Comparison of ENCODE assay signal across 8 cellular contexts in the genomic region with DNA sequence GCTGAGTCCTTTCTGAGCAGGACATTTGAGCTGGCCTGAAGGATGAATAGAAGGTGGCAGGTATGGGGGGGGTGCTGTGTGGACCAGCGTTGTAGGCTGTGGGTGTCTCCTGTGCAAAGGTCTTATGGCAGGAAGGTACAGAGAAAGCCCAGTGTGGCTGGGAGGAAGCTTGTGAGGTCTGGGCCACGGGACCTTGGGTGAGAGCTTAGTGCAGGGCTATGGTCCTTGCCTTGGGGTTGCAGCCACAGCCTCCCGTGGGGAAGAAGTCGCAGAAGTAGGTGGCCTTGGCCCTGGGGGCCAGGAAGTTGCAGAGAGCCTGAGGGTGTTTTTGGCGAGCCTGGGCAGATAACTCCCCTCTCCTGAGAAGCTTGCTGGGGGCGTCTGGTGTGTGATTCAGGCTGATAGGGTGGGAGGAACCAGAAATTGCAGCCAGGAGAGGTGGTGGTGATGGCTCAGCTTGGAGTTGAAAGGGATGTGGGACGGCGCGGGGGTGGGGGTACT. TPM values are rescaled to one million over a fixed set of nuclear protein-coding genes. Genes with fewer than 3 reads are reported as not detected.
DNase-seq lines count a peak whose midpoint lies in the region; ATAC-seq and TF ChIP-seq lines count a peak whose summit lies in the region.

No MANE protein-coding gene starts in this region.

- TF ChIP-seq CTCF in osteoblast (IDR thresholded peaks at IDR 0.05; ENCODE audit: extremely low read depth, low read depth, low read length): no peak

- peaks cover 22% of the 10 kb centered on the region for H3K4me1 Mint-ChIP-seq in activated CD4-positive, alpha-beta T cell treated with anti-CD3 and anti-CD28 coated beads, Interleukin-2, amount 10 ng/mL, durations not matched to agents 24 days and 14 days

- no peak for ATAC-seq in GM21381 (IDR thresholded peaks at IDR 0.05; ENCODE audit: unreplicated experiment)

- no peaks in the 10 kb centered on the region for H3K9me3 Mint-ChIP-seq in activated CD4-positive, alpha-beta T cell treated with anti-CD3 and anti-CD28 coated beads, Interleukin-2, amount 10 ng/mL, durations not matched to agents 24 days and 14 days

- no peaks in the 10 kb centered on the region for H3K9me3 ChIP-seq in esophagus (ENCODE audit: control insufficient read depth in 2 of 2, insufficient read depth in 1 of 2, low read depth in 1 of 2, low read length in 1 of 2)
- no peaks in the 10 kb centered on the region for H3K9me3 ChIP-seq in osteoblast (ENCODE audit: low read depth, low read length)

- WGBS in esophagus, 2 donors: 4 to 16% methylated on average over 8 to 9 of the region's 9 CpGs

- H3K27me3 Mint-ChIP-seq in activated CD4-positive, alpha-beta T cell treated with anti-CD3 and anti-CD28 coated beads, Interleukin-2, amount 10 ng/mL, durations not matched to agents 24 days and 14 days: peaks cover 21% of the 10 kb centered on the region

- intact Hi-C loops in activated CD4-positive, alpha-beta T cell treated with anti-CD3 and anti-CD28 coated beads, Interleukin-2, amount 10 ng/mL, durations not matched to agents 24 days and 14 days (cut with micrococcal nuclease): no loop called here

- peak overlapping the region; percentile 97 for H3K4me2 ChIP-seq in osteoblast (ENCODE audit: insufficient read depth, low read length)

- H3K4me3 Mint-ChIP-seq in activated CD4-positive, alpha-beta T cell treated with anti-CD3 and anti-CD28 coated beads, Interleukin-2, amount 10 ng/mL, durations not matched to agents 24 days and 14 days: peak overlapping the region; percentile 84

- H3K79me2 ChIP-seq in osteoblast (ENCODE audit: insufficient read depth, low read length): peaks cover 75% of the 10 kb centered on the region

- no peaks in the 10 kb centered on the region for H3K27me3 ChIP-seq in esophagus (ENCODE audit: control insufficient read depth in 1 of 2, insufficient read depth in 2 of 2, low read length in 2 of 2)
- peaks cover 4% of the 10 kb centered on the region for H3K27me3 ChIP-seq in osteoblast (ENCODE audit: insufficient read depth, low read length)

- H3K4me1 ChIP-seq in esophagus (ENCODE audit: control insufficient read depth in 2 of 2, insufficient read depth in 2 of 2, low read length in 1 of 2) (peaks cover 5 to 35% of the 10 kb centered on the region in 2 donors), osteoblast (ENCODE audit: insufficient read depth, low read length) (peaks cover 55% of the 10 kb centered on the region)

- peak overlapping the region; percentile 83 for H3K27ac Mint-ChIP-seq in activated CD4-positive, alpha-beta T cell treated with anti-CD3 and anti-CD28 coated beads, Interleukin-2, amount 10 ng/mL, durations not matched to agents 24 days and 14 days

- H3K36me3 Mint-ChIP-seq in activated CD4-positive, alpha-beta T cell treated with anti-CD3 and anti-CD28 coated beads, Interleukin-2, amount 10 ng/mL, durations not matched to agents 24 days and 14 days (ENCODE audit: low read depth): peaks cover 2% of the 10 kb centered on the region

- DNase-seq in activated CD4-positive, alpha-beta T cell treated with anti-CD3 and anti-CD28 coated beads, Interleukin-2, amount 10 ng/mL, durations not matched to agents 24 days and 14 days: peak; percentile 75
- no peak for DNase-seq in activated CD4-positive, alpha-beta T cell treated with anti-CD3 and anti-CD28 coated beads for 1 hour
- DNase-seq in SW 1271 (lab: John Stamatoyannopoulos, UW): peak; percentile 82 to 88
- peak; percentile 95 for DNase-seq in osteoblast (ENCODE audit: insufficient read length, low spot score, missing footprints)
- DNase-seq in stimulated activated CD4-positive, alpha-beta T cell treated with anti-CD3 and anti-CD28 coated beads, Interleukin-4, amount 100 ng/mL, for 24 hours: no peak
- no peak for DNase-seq in activated CD8-positive, alpha-beta memory T cell treated with anti-CD3 and anti-CD28 coated beads, Interleukin-2, amount 50 U/mL, for 4 hours

- H2AFZ ChIP-seq in osteoblast (ENCODE audit: low read length): no peak overlapping the region

- H3K4me3 ChIP-seq in esophagus (ENCODE audit: low read depth in 1 of 2, low read length in 2 of 2) (peak overlapping the region; percentile 59 to 64), osteoblast (ENCODE audit: insufficient read depth, low read length) (peak overlapping the region; percentile 82)

- no peaks in the 10 kb centered on the region for H3K36me3 ChIP-seq in esophagus (ENCODE audit: control insufficient read depth in 2 of 2, insufficient read depth in 2 of 2, low read length in 1 of 2)
- H3K36me3 ChIP-seq in osteoblast (ENCODE audit: insufficient read depth, low read length): peaks cover 9% of the 10 kb centered on the region

- H3K27ac ChIP-seq in esophagus (ENCODE audit: low read depth in 2 of 2, low read length in 1 of 2): peak overlapping the region; percentile 77 to 90
- H3K27ac ChIP-seq in osteoblast (ENCODE audit: low read depth, low read length): peak overlapping the region; percentile 59

- peaks cover 44% of the 10 kb centered on the region for H4K20me1 ChIP-seq in osteoblast (ENCODE audit: insufficient read depth, low read length)

RNA-seq across cellular contexts. Expression of a gene that starts 3.0 kb away (rescaled TPM):
- total RNA-seq in activated CD4-positive, alpha-beta T cell treated with anti-CD3 and anti-CD28 coated beads, Interleukin-2, amount 10 ng/mL, durations not matched to agents 24 days and 14 days: 39.3 and 41.2 TPM in 2 replicates
- 10 to 100 TPM; 31.6 to 62.2 TPM for polyA plus RNA-seq in esophagus
- 163 and 182 TPM in 2 replicates for total RNA-seq in osteoblast

Comparison
In these comparisons a context has a peak if more than half of its experiments do, and no peak if none do; other contexts are left out.
1. DNase-seq: peak in activated CD4-positive, alpha-beta T cell treated with anti-CD3 and anti-CD28 coated beads, Interleukin-2, amount 10 ng/mL, durations not matched to agents 24 days and 14 days (single experiment), SW 1271 (2 of 2) and osteoblast (single experiment); none in activated CD4-positive, alpha-beta T cell treated with anti-CD3 and anti-CD28 coated beads for 1 hour (single experiment), stimulated activated CD4-positive, alpha-beta T cell treated with anti-CD3 and anti-CD28 coated beads, Interleukin-4, amount 100 ng/mL, for 24 hours (single experiment) and activated CD8-positive, alpha-beta memory T cell treated with anti-CD3 and anti-CD28 coated beads, Interleukin-2, amount 50 U/mL, for 4 hours (single experiment).